Comparison of ENCODE assay signal across 21 cellular contexts in the genomic region with DNA sequence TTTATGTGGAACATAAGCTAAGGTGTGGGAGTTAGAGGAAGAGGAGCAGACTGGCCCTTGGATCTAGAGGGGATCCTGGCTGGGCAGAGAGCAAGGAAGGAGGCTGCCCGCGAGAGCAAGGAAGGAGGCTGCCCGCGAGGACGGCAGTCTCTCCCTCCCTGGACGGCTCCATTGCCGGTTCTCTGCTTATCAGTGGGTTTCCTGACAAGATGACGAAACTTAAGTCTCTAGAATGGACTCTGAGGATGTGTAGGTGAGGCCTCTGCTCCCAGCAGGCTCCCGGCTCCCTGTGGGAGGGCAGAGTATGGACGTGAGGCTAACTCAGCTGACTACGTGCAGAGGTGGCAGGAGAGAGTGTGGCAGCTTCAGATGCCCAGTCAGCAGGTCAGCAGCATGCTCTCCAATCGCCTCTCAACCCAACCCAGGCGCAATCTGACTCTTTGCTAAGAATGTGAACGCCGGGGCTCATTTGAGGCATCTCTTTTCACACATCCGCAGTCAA. TPM values are rescaled to one million over a fixed set of nuclear protein-coding genes. Genes with fewer than 3 reads are reported as not detected.
"Had no signal": no experiment of that assay in that cellular context is flagged by ENCODE, and none has a peak within 500 bp of the region (broad histone marks: within the 10 kb centered on the region; RNA-seq: fewer than 3 reads in every experiment).

No MANE protein-coding gene starts in this region.

- H3K27me3 ChIP-seq: ovary, thyroid gland, vagina had no signal

- H3K27ac ChIP-seq: ovary, vagina had no signal

- H3K4me3 Mint-ChIP-seq: activated naive CD8-positive, alpha-beta T cell treated with anti-CD3 and anti-CD28 coated beads, Interleukin-2, amount 10 ng/mL, durations not matched to agents 7 days and 5 days; mesothelial cell of epicardium; neural crest cell; T-cell had no signal

- H3K27ac Mint-ChIP-seq: activated naive CD8-positive, alpha-beta T cell treated with anti-CD3 and anti-CD28 coated beads, Interleukin-2, amount 10 ng/mL, durations not matched to agents 7 days and 5 days; mesothelial cell of epicardium; T-cell had no signal

- H3K9me3 Mint-ChIP-seq: activated naive CD8-positive, alpha-beta T cell treated with anti-CD3 and anti-CD28 coated beads, Interleukin-2, amount 10 ng/mL, durations not matched to agents 7 days and 5 days; mesothelial cell of epicardium; neural crest cell; T-cell had no signal

- H3K4me1 Mint-ChIP-seq: T-cell had no signal

- H3K36me3 Mint-ChIP-seq: activated naive CD8-positive, alpha-beta T cell treated with anti-CD3 and anti-CD28 coated beads, Interleukin-2, amount 10 ng/mL, durations not matched to agents 7 days and 5 days; mesothelial cell of epicardium; T-cell had no signal

- H3K4me3 ChIP-seq: ovary, stomach, thyroid gland, vagina had no signal

- H3K9me3 ChIP-seq: ovary, stomach, thyroid gland, vagina had no signal

- ATAC-seq: activated CD4-positive, CD25-positive, alpha-beta regulatory T cell treated with anti-CD3 and anti-CD28 coated beads, Interleukin-2, amount 50 U/mL, for 24 hours; T-cell had no signal

- DNase-seq: activated CD4-positive, alpha-beta T cell treated with anti-CD3 and anti-CD28 coated beads, Interleukin-2, amount 50 U/mL, for 1 hour; activated naive CD4-positive, alpha-beta T cell; activated naive CD8-positive, alpha-beta T cell treated with anti-CD3 and anti-CD28 coated beads, Interleukin-2, amount 10 ng/mL, durations not matched to agents 7 days and 5 days; activated T-cell treated with anti-CD3 and anti-CD28 coated beads for 4 hours; aorta; erythroblast; islet precursor cell; ovary; stimulated activated CD4-positive, alpha-beta T cell treated with anti-CD3 and anti-CD28 coated beads, Interleukin-1b, Interleukin-23, amount 100 ng/mL, for 48 hours; stomach; T-cell; T-helper 9 cell had no signal

- H3K36me3 ChIP-seq: ovary, stomach, thyroid gland, vagina had no signal

RNA-seq across cellular contexts. Expression of a gene that starts 6.1 kb away (rescaled TPM):
- total RNA-seq: activated naive CD8-positive, alpha-beta T cell treated with anti-CD3 and anti-CD28 coated beads, Interleukin-2, amount 10 ng/mL, durations not matched to agents 7 days and 5 days; aorta; chondrocyte; liver; mesothelial cell of epicardium; myocyte; pulmonary artery endothelial cell; stomach; T-cell; thyroid gland; vagina had no signal
- polyA plus RNA-seq: aorta, liver, ovary had no signal
